Comparison of ENCODE assay signal across 27 cellular contexts in the genomic region with DNA sequence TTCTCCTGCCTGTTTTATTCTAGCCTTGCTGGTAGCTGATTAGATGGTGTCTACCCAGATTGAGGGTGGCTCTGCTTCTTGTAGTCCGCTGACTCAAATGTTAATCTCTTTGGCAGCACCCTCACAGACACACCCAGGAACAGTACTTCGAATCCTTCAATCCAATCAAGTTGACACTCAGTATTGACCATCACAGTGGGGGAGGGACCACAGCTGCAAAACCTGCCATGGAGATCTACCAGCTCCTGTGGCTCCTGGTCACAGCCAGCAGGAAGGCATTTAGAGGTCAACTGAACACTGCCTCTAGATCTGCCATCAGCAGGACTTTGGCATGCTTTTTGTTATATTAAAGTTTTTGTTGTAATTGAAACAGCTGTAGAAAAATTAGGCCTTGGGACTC.
"Had no signal": no experiment of that assay in that cellular context is flagged by ENCODE, and none has a peak within 500 bp of the region (broad histone marks: within the 10 kb centered on the region; RNA-seq: fewer than 3 reads in every experiment).

No MANE protein-coding gene starts in this region.

- H3K4me1 ChIP-seq: neural progenitor cell, parathyroid adenoma, psoas muscle, right lobe of liver, sigmoid colon, stomach, thyroid gland, tibial nerve, upper lobe of left lung, vagina had no signal

- H3K27me3 Mint-ChIP-seq: progenitor cell of endocrine pancreas; stimulated activated naive B cell treated with anti-CD40 and anti-IgM and Interleukin-4, amounts not matched to agents 10 μg/mL and 1 μg/mL and 100 μg/mL, for 72 hours had no signal

- H3K27ac ChIP-seq: neural progenitor cell, ovary, parathyroid adenoma, psoas muscle, right lobe of liver, sigmoid colon, stomach, thoracic aorta, thyroid gland, tibial nerve, upper lobe of left lung, vagina had no signal

- ATAC-seq: psoas muscle; right cardiac atrium; right lobe of liver; stimulated activated effector memory CD8-positive, alpha-beta T cell treated with anti-CD3 and anti-CD28 coated beads, Interleukin-12 subunit alpha, Interleukin-12 subunit beta, amount 100 ng/mL, for 72 hours; stimulated activated naive B cell treated with anti-CD40 and anti-IgM and Interleukin-4, amounts not matched to agents 10 μg/mL and 1 μg/mL and 100 μg/mL, for 72 hours had no signal

- H3K27me3 ChIP-seq: neural progenitor cell, ovary, right lobe of liver, sigmoid colon, stomach, thyroid gland, tibial nerve, upper lobe of left lung, vagina had no signal

- H3K9me3 Mint-ChIP-seq: nephron; neural progenitor cell; stimulated activated effector memory CD8-positive, alpha-beta T cell treated with anti-CD3 and anti-CD28 coated beads, Interleukin-12 subunit alpha, Interleukin-12 subunit beta, amount 100 ng/mL, for 72 hours; stimulated activated naive CD8-positive, alpha-beta T cell treated with anti-CD3 and anti-CD28 coated beads, Interleukin-15, Interleukin-2, amounts not matched to agents 100 ng/mL and 50 ng/mL, for 24 hours had no signal

- DNase-seq: occipital lobe; ovary; posterior cingulate gyrus; psoas muscle; right cardiac atrium; right lobe of liver; sigmoid colon; small intestine; stimulated activated CD4-positive, alpha-beta T cell treated with anti-CD3 and anti-CD28 coated beads, Interleukin-15, amount 100 ng/mL, for 24 hours; stimulated activated CD4-positive, alpha-beta T cell treated with anti-CD3 and anti-CD28 coated beads, Interleukin-2, amount 100 ng/mL, for 24 hours; stimulated activated CD4-positive, alpha-beta T cell treated with anti-CD3 and anti-CD28 coated beads, Interleukin-2, amount 100 ng/mL, for 48 hours; stimulated activated CD4-positive, alpha-beta T cell treated with anti-CD3 and anti-CD28 coated beads, Interleukin-4, amount 100 ng/mL, for 24 hours; stimulated activated naive B cell treated with anti-CD40 and anti-IgM and Interleukin-4, amounts not matched to agents 10 μg/mL and 1 μg/mL and 100 μg/mL, for 72 hours; stimulated activated naive CD4-positive, alpha-beta T cell treated with Interleukin-2 at 50 U/mL for 16 hours; stomach; thyroid gland; trophoblast cell; upper lobe of left lung had no signal

- H3K9ac ChIP-seq: neural progenitor cell, parathyroid adenoma had no signal

- H3K4me1 Mint-ChIP-seq: nephron; stimulated activated effector memory CD8-positive, alpha-beta T cell treated with anti-CD3 and anti-CD28 coated beads, Interleukin-12 subunit alpha, Interleukin-12 subunit beta, amount 100 ng/mL, for 72 hours; stimulated activated naive B cell treated with anti-CD40 and anti-IgM and Interleukin-4, amounts not matched to agents 10 μg/mL and 1 μg/mL and 100 μg/mL, for 72 hours had no signal

- H3K9me3 ChIP-seq: ovary, psoas muscle, right lobe of liver, sigmoid colon, stomach, thoracic aorta, thyroid gland, tibial nerve, upper lobe of left lung, vagina had no signal

- H3K27ac Mint-ChIP-seq: nephron; neural progenitor cell; progenitor cell of endocrine pancreas; stimulated activated effector memory CD8-positive, alpha-beta T cell treated with anti-CD3 and anti-CD28 coated beads, Interleukin-12 subunit alpha, Interleukin-12 subunit beta, amount 100 ng/mL, for 72 hours; stimulated activated naive B cell treated with anti-CD40 and anti-IgM and Interleukin-4, amounts not matched to agents 10 μg/mL and 1 μg/mL and 100 μg/mL, for 72 hours; stimulated activated naive CD8-positive, alpha-beta T cell treated with anti-CD3 and anti-CD28 coated beads, Interleukin-15, Interleukin-2, amounts not matched to agents 100 ng/mL and 50 ng/mL, for 24 hours had no signal

- H3K4me3 Mint-ChIP-seq: nephron; neural progenitor cell; stimulated activated effector memory CD8-positive, alpha-beta T cell treated with anti-CD3 and anti-CD28 coated beads, Interleukin-12 subunit alpha, Interleukin-12 subunit beta, amount 100 ng/mL, for 72 hours; stimulated activated naive B cell treated with anti-CD40 and anti-IgM and Interleukin-4, amounts not matched to agents 10 μg/mL and 1 μg/mL and 100 μg/mL, for 72 hours; stimulated activated naive CD8-positive, alpha-beta T cell treated with anti-CD3 and anti-CD28 coated beads, Interleukin-15, Interleukin-2, amounts not matched to agents 100 ng/mL and 50 ng/mL, for 24 hours had no signal

- H3K4me3 ChIP-seq: neural progenitor cell, ovary, psoas muscle, right lobe of liver, sigmoid colon, stomach, thoracic aorta, thyroid gland, tibial nerve, upper lobe of left lung, vagina had no signal

- H3K36me3 ChIP-seq: neural progenitor cell, ovary, right lobe of liver, sigmoid colon, stomach, thoracic aorta, thyroid gland, tibial nerve, upper lobe of left lung, vagina had no signal

- H3K36me3 Mint-ChIP-seq: neural progenitor cell; stimulated activated effector memory CD8-positive, alpha-beta T cell treated with anti-CD3 and anti-CD28 coated beads, Interleukin-12 subunit alpha, Interleukin-12 subunit beta, amount 100 ng/mL, for 72 hours; stimulated activated naive B cell treated with anti-CD40 and anti-IgM and Interleukin-4, amounts not matched to agents 10 μg/mL and 1 μg/mL and 100 μg/mL, for 72 hours had no signal
